Comparison of ENCODE assay signal across 11 cellular contexts in the genomic region with DNA sequence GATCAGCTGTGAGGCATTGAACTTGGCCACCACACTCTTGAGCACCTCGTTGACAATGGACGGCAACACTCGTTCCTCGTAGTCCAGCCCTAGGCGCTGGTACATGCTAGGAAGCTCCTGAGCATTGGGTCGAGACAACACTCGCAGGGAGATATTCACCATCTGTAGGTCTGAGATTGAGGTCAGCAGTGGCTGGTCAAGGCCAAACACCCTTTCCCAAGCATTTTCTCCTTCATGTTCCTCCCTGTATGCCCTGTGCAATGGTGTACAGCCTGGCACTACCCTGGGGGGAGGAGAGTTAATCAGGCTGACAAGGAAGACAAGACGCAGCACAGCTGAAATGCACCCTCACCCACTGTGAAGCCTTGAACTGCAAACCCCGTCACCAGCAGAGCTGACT. TPM values are rescaled to one million over a fixed set of nuclear protein-coding genes. Genes with fewer than 3 reads are reported as not detected.
DNase-seq lines count a peak whose midpoint lies in the region; ATAC-seq, FAIRE-seq and TF ChIP-seq lines count a peak whose summit lies in the region.
"Had no signal": no experiment of that assay in that cellular context is flagged by ENCODE, and none has a peak within 500 bp of the region (broad histone marks: within the 10 kb centered on the region; RNA-seq: fewer than 3 reads in every experiment).

No MANE protein-coding gene starts in this region.

- H3K27ac Mint-ChIP-seq in CD4-positive, alpha-beta T cell, result peak overlapping the region; percentile 90
- H3K27ac Mint-ChIP-seq in activated naive CD8-positive, alpha-beta T cell treated with anti-CD3 and anti-CD28 coated beads, Interleukin-2, amount 50 U/mL, for 24 hours, result peak overlapping the region; percentile 99
- H3K27ac Mint-ChIP-seq in nephron progenitor cell, result peak overlapping the region; percentile 67

- H3K4me3 ChIP-seq in HUES6 (ENCODE audit: low read depth, low read length), result no peak overlapping the region
- H3K4me3 ChIP-seq: ovary had no signal

- peak overlapping the region; percentile 19 for H3K9ac ChIP-seq in HUES6 (ENCODE audit: low read length)

- H3K4me3 Mint-ChIP-seq in CD4-positive, alpha-beta T cell, result peak overlapping the region; percentile 100
- H3K4me3 Mint-ChIP-seq in activated naive CD8-positive, alpha-beta T cell treated with anti-CD3 and anti-CD28 coated beads, Interleukin-2, amount 50 U/mL, for 24 hours, result peak overlapping the region; percentile 98
- H3K4me3 Mint-ChIP-seq in nephron progenitor cell, result peak overlapping the region; percentile 100

- no peaks in the 10 kb centered on the region for H3K9me3 ChIP-seq in CD4-positive, alpha-beta T cell (ENCODE audit: control insufficient read depth, low read length)
- H3K9me3 ChIP-seq in HUES6 (ENCODE audit: control insufficient read depth, insufficient read depth, low read depth, low read length), result no peaks in the 10 kb centered on the region
- H3K9me3 ChIP-seq: ovary had no signal

- FAIRE-seq in D721Med (lab: Jason Lieb, UNC), result no peak
- FAIRE-seq: TTC549 had no signal

- H3K4me1 ChIP-seq in HUES6 (ENCODE audit: control insufficient read depth, insufficient read depth, low read length), result peaks cover 14% of the 10 kb centered on the region

- H3K9me3 Mint-ChIP-seq in CD4-positive, alpha-beta T cell, result no peaks in the 10 kb centered on the region
- no peaks in the 10 kb centered on the region for H3K9me3 Mint-ChIP-seq in activated naive CD8-positive, alpha-beta T cell treated with anti-CD3 and anti-CD28 coated beads, Interleukin-2, amount 50 U/mL, for 24 hours
- H3K9me3 Mint-ChIP-seq in nephron progenitor cell, result no peaks in the 10 kb centered on the region

- TF ChIP-seq CTCF in CD4-positive, alpha-beta T cell (IDR thresholded peaks at IDR 0.05), result no peak
- TF ChIP-seq CTCF in nephron progenitor cell (IDR thresholded peaks at IDR 0.05) (no peak), D721Med (IDR thresholded peaks at IDR 0.05; ENCODE audit: insufficient read depth, missing control alignments) (no peak)

- no peaks in the 10 kb centered on the region for H3K27me3 ChIP-seq in CD4-positive, alpha-beta T cell (ENCODE audit: control insufficient read depth, insufficient read depth, low read length)
- H3K27me3 ChIP-seq in HUES6 (ENCODE audit: control insufficient read depth, insufficient read depth, low read length), result no peaks in the 10 kb centered on the region
- H3K27me3 ChIP-seq: brain microvascular endothelial cell, ovary had no signal

- peaks cover 65% of the 10 kb centered on the region for H3K36me3 Mint-ChIP-seq in CD4-positive, alpha-beta T cell (ENCODE audit: low read depth)
- peaks cover 75% of the 10 kb centered on the region for H3K36me3 Mint-ChIP-seq in activated naive CD8-positive, alpha-beta T cell treated with anti-CD3 and anti-CD28 coated beads, Interleukin-2, amount 50 U/mL, for 24 hours (ENCODE audit: low read depth)
- peaks cover 39% of the 10 kb centered on the region for H3K36me3 Mint-ChIP-seq in nephron progenitor cell (ENCODE audit: low read depth)

- CTCF ChIA-PET in CD4-positive, alpha-beta T cell (lab: Charles Lee), result interaction anchor here (0.9 to 2.9 kb wide), 7 partner anchors 19 to 141 kb away, joined by 3 to 16 read pairs (median 4); a partner anchor contains a TSS

- POLR2A ChIA-PET in CD4-positive, alpha-beta T cell (lab: Charles Lee), result interaction anchor here (0.7 to 4.8 kb wide), 7 partner anchors 9 to 279 kb away, joined by 3 to 80 read pairs (median 3); a partner anchor contains a TSS

- peaks cover 53% of the 10 kb centered on the region for H3K4me1 Mint-ChIP-seq in CD4-positive, alpha-beta T cell (ENCODE audit: low read depth)
- peaks cover 81% of the 10 kb centered on the region for H3K4me1 Mint-ChIP-seq in activated naive CD8-positive, alpha-beta T cell treated with anti-CD3 and anti-CD28 coated beads, Interleukin-2, amount 50 U/mL, for 24 hours
- H3K4me1 Mint-ChIP-seq in nephron progenitor cell, result peaks cover 52% of the 10 kb centered on the region

- ATAC-seq in CD4-positive, alpha-beta T cell (ENCODE audit: poor library complexity), result no peak
- ATAC-seq in activated naive CD8-positive, alpha-beta T cell treated with anti-CD3 and anti-CD28 coated beads, Interleukin-2, amount 50 U/mL, for 24 hours, result no peak

- intact Hi-C loops in CD4-positive, alpha-beta T cell (cut with DNase I, micrococcal nuclease), result no loop called here

- DNase-seq in CD4-positive, alpha-beta T cell, result no peak
- DNase-seq in activated naive CD8-positive, alpha-beta T cell treated with anti-CD3 and anti-CD28 coated beads, Interleukin-2, amount 50 U/mL, for 24 hours, result no peak
- DNase-seq in nephron progenitor cell (no peak), NCI-H82 (lab: John Stamatoyannopoulos, UW) (no peak), D721Med (ENCODE audit: insufficient read length, low spot score) (no peak), midbrain (lab: John Stamatoyannopoulos, UW) (no peak)
- DNase-seq in effector CD4-positive, alpha-beta T cell, result no peak
- DNase-seq: brain microvascular endothelial cell had no signal

- no peaks in the 10 kb centered on the region for H3K27me3 Mint-ChIP-seq in CD4-positive, alpha-beta T cell
- no peaks in the 10 kb centered on the region for H3K27me3 Mint-ChIP-seq in activated naive CD8-positive, alpha-beta T cell treated with anti-CD3 and anti-CD28 coated beads, Interleukin-2, amount 50 U/mL, for 24 hours
- H3K27me3 Mint-ChIP-seq in nephron progenitor cell (ENCODE audit: low read depth, poor library complexity), result peaks cover 2% of the 10 kb centered on the region

- H3K36me3 ChIP-seq in HUES6 (ENCODE audit: control insufficient read depth, insufficient read depth, low read length), result peaks cover 53% of the 10 kb centered on the region
- H3K36me3 ChIP-seq: ovary had no signal

- H3K27ac ChIP-seq in CD4-positive, alpha-beta T cell (ENCODE audit: low read depth, low read length), result no peak overlapping the region
- H3K27ac ChIP-seq in HUES6 (ENCODE audit: low read depth, low read length), result no peak overlapping the region
- H3K27ac ChIP-seq: brain microvascular endothelial cell, ovary had no signal

RNA-seq across cellular contexts. Expression of a gene that starts 2.0 kb away (rescaled TPM):
- total RNA-seq in CD4-positive, alpha-beta T cell, result 100 to 1,000 TPM; 138 to 147 TPM

RNA-seq across cellular contexts. Expression of a gene that starts 2.3 kb away (rescaled TPM):
- 10 to 100 TPM; 33.9 to 34.8 TPM for total RNA-seq in CD4-positive, alpha-beta T cell

RNA-seq across cellular contexts. Expression of a gene that starts 17.3 kb away (rescaled TPM):
- total RNA-seq in CD4-positive, alpha-beta T cell, result 10 to 100 TPM; 79.0 to 83.5 TPM

RNA-seq across cellular contexts. Expression of a gene that starts 24.6 kb away (rescaled TPM):
- 100 to 1,000 TPM; 305 to 311 TPM for total RNA-seq in CD4-positive, alpha-beta T cell

RNA-seq across cellular contexts. Expression of a gene that starts 24.8 kb away (rescaled TPM):
- total RNA-seq in CD4-positive, alpha-beta T cell, result not detected
- total RNA-seq: ovary had no signal
